ENCODE assay signal across 17 cellular contexts in genomic region chr19:57314146-57314545, GRCh38. TPM values are rescaled to one million over a fixed set of nuclear protein-coding genes. Genes with fewer than 3 reads are reported as not detected.
DNase-seq lines count a peak whose midpoint lies in the region; FAIRE-seq and TF ChIP-seq lines count a peak whose summit lies in the region.
"Had no signal": no experiment of that assay in that cellular context is flagged by ENCODE, and none has a peak within 500 bp of the region (broad histone marks: within the 10 kb centered on the region; RNA-seq: fewer than 3 reads in every experiment).

No MANE protein-coding gene starts in this region.

- no peak for TF ChIP-seq CTCF in bronchial epithelial cell (IDR thresholded peaks at IDR 0.05; ENCODE audit: insufficient read depth, low read length, severe bottlenecking)

- FAIRE-seq in bronchial epithelial cell (lab: Jason Lieb, UNC): peak; percentile 75
- FAIRE-seq in frontal cortex (lab: Jason Lieb, UNC): no peak
- FAIRE-seq: A549 had no signal

- peak; percentile 91 for DNase-seq in DMS53 (lab: John Stamatoyannopoulos, UW)
- DNase-seq in NCI-H1105 treated with DMSO at 0.1 percent for 48 hours (lab: John Stamatoyannopoulos, UW): peak; percentile 34
- DNase-seq in NCI-H748 (lab: John Stamatoyannopoulos, UW; ENCODE audit: unreplicated experiment): peak; percentile 100
- DNase-seq in bronchial epithelial cell (ENCODE audit: low read depth): no peak
- no peak for DNase-seq in globus pallidus (ENCODE audit: low spot score)
- no peak for DNase-seq in activated CD8-positive, alpha-beta memory T cell treated with anti-CD3 and anti-CD28 coated beads for 24 hours
- DNase-seq in frontal cortex (ENCODE audit: low spot score in 2 of 2): no peak
- DNase-seq: CD8-positive, alpha-beta T cell; DND-41; H9; KBM-7; NCI-H2029 treated with DMSO at 0.1 percent for 48 hours; NCI-H510A treated with DMSO at 0.1 percent for 48 hours; Peyer's patch; T-helper 2 cell had no signal

- no peaks in the 10 kb centered on the region for H3K27me3 ChIP-seq in bronchial epithelial cell (ENCODE audit: control insufficient read depth, insufficient read depth, low read length)
- H3K27me3 ChIP-seq: BLaER1, Peyer's patch had no signal

- no peaks in the 10 kb centered on the region for H3K36me3 ChIP-seq in bronchial epithelial cell (ENCODE audit: control insufficient read depth, insufficient read depth, low read length)
- H3K36me3 ChIP-seq: BLaER1, Peyer's patch had no signal

- H3K4me3 ChIP-seq in bronchial epithelial cell (ENCODE audit: low read depth, low read length): no peak overlapping the region
- H3K4me3 ChIP-seq: A549, BLaER1, Peyer's patch had no signal

RNA-seq across cellular contexts. Expression of gene ZNF543, which starts 6.1 kb away (rescaled TPM):
- total RNA-seq in bronchial epithelial cell (13.2 and 14.7 TPM in 2 replicates), frontal cortex (34.2 TPM)

RNA-seq across cellular contexts. Expression of gene ZNF460, which starts 33.9 kb away (rescaled TPM):
- total RNA-seq in bronchial epithelial cell (126 and 131 TPM in 2 replicates), frontal cortex (126 TPM)

RNA-seq across cellular contexts. Expression of gene ZNF304, which starts 36.9 kb away (rescaled TPM):
- total RNA-seq in bronchial epithelial cell (12.7 and 13.7 TPM in 2 replicates), frontal cortex (26.5 TPM)

RNA-seq across cellular contexts. Expression of gene TRAPPC2B, which starts 49.2 kb away (rescaled TPM):
- total RNA-seq in bronchial epithelial cell: 13.7 and 16.5 TPM in 2 replicates
- total RNA-seq in frontal cortex: 36.7 TPM

RNA-seq across cellular contexts. Expression of gene ZNF547, which starts 49.2 kb away (rescaled TPM):
- total RNA-seq in bronchial epithelial cell (3.6 and 3.9 TPM in 2 replicates), frontal cortex (13.5 TPM)

Comparison
In these comparisons a context has a peak if more than half of its experiments do, and no peak if none do; other contexts are left out.
1. DNase-seq: peak in DMS53 (single experiment), NCI-H1105 treated with DMSO at 0.1 percent for 48 hours (single experiment) and NCI-H748 (single experiment); none in bronchial epithelial cell (single experiment), globus pallidus (single experiment), activated CD8-positive, alpha-beta memory T cell treated with anti-CD3 and anti-CD28 coated beads for 24 hours (single experiment) and frontal cortex (0 of 2).